24 cellular contexts compared by ENCODE assay signal in the genomic region with DNA sequence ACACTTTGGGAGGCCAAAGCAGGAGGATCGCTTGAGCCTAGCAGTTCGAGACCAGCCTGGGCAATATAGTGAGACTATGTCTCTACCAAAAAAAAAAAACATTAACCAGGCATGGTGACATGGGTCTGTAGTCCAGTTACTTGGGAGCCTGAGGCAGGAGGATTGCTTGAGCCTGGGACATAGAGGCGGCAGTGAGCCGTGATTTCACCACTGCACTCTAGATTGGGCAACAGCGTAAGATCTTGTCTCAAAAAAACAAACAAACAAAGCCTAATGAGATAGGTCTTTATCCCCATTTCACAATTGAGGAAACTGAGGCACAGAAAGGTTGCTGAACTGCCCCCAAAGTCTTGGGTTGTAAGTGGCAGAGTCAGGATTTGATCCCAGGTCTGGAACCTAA.
"Had no signal": no experiment of that assay in that cellular context is flagged by ENCODE, and none has a peak within 500 bp of the region (broad histone marks: within the 10 kb centered on the region; RNA-seq: fewer than 3 reads in every experiment).

No MANE protein-coding gene starts in this region.

- H3K27ac Mint-ChIP-seq: activated naive CD4-positive, alpha-beta T cell treated with anti-CD3 and anti-CD28 coated beads, Interleukin-2, amount 10 ng/mL, durations not matched to agents 7 days and 5 days; mesothelial cell of epicardium; nephron; stimulated activated memory B cell treated with anti-CD40 and anti-IgM and Interleukin-4, amounts not matched to agents 10 μg/mL and 1 μg/mL and 100 μg/mL, for 72 hours; T-cell; T-helper 2 cell treated with Interferon-gamma antibody and Interleukin-4, amounts not matched to agents 5 μg/mL and 100 μg/mL, for 36 hours had no signal

- H3K27me3 Mint-ChIP-seq: activated naive CD4-positive, alpha-beta T cell treated with anti-CD3 and anti-CD28 coated beads, Interleukin-2, amount 10 ng/mL, durations not matched to agents 7 days and 5 days; stimulated activated memory B cell treated with anti-CD40 and anti-IgM and Interleukin-4, amounts not matched to agents 10 μg/mL and 1 μg/mL and 100 μg/mL, for 72 hours had no signal

- H3K4me1 Mint-ChIP-seq: nephron had no signal

- H3K4me3 Mint-ChIP-seq: activated naive CD4-positive, alpha-beta T cell treated with anti-CD3 and anti-CD28 coated beads, Interleukin-2, amount 10 ng/mL, durations not matched to agents 7 days and 5 days; activated naive CD8-positive, alpha-beta T cell treated with anti-CD3 and anti-CD28 coated beads, Interleukin-2, amount 50 U/mL, for 24 hours; mesothelial cell of epicardium; nephron; stimulated activated memory B cell treated with anti-CD40 and anti-IgM and Interleukin-4, amounts not matched to agents 10 μg/mL and 1 μg/mL and 100 μg/mL, for 72 hours; T-cell; T-helper 2 cell treated with Interferon-gamma antibody and Interleukin-4, amounts not matched to agents 5 μg/mL and 100 μg/mL, for 36 hours had no signal

- H3K9me3 ChIP-seq: heart left ventricle, lower lobe of right lung, neutrophil, pancreas, psoas muscle, right atrium auricular region, stomach, transverse colon, uterus had no signal

- H3K36me3 ChIP-seq: cardiac muscle cell, heart left ventricle, lower lobe of right lung, neutrophil, pancreas, right atrium auricular region, stomach, transverse colon, uterus had no signal

- H3K4me3 ChIP-seq: cardiac muscle cell, heart left ventricle, lower lobe of right lung, pancreas, psoas muscle, right atrium auricular region, stomach, transverse colon, uterus had no signal

- H3K9me3 Mint-ChIP-seq: activated naive CD4-positive, alpha-beta T cell treated with anti-CD3 and anti-CD28 coated beads, Interleukin-2, amount 10 ng/mL, durations not matched to agents 7 days and 5 days; activated naive CD8-positive, alpha-beta T cell treated with anti-CD3 and anti-CD28 coated beads, Interleukin-2, amount 50 U/mL, for 24 hours; mesothelial cell of epicardium; nephron; stimulated activated memory B cell treated with anti-CD40 and anti-IgM and Interleukin-4, amounts not matched to agents 10 μg/mL and 1 μg/mL and 100 μg/mL, for 72 hours; T-cell; T-helper 2 cell treated with Interferon-gamma antibody and Interleukin-4, amounts not matched to agents 5 μg/mL and 100 μg/mL, for 36 hours had no signal

- ATAC-seq: heart left ventricle; left lobe of liver; pancreas; psoas muscle; stimulated activated memory B cell treated with anti-CD40 and anti-IgM and Interleukin-4, amounts not matched to agents 10 μg/mL and 1 μg/mL and 100 μg/mL, for 72 hours had no signal

- H3K4me1 ChIP-seq: pancreas, right atrium auricular region, stomach, uterus had no signal

- H3K36me3 Mint-ChIP-seq: activated naive CD4-positive, alpha-beta T cell treated with anti-CD3 and anti-CD28 coated beads, Interleukin-2, amount 10 ng/mL, durations not matched to agents 7 days and 5 days; mesothelial cell of epicardium; stimulated activated memory B cell treated with anti-CD40 and anti-IgM and Interleukin-4, amounts not matched to agents 10 μg/mL and 1 μg/mL and 100 μg/mL, for 72 hours; T-cell had no signal

- H3K27ac ChIP-seq: cardiac muscle cell, heart left ventricle, lower lobe of right lung, neutrophil, pancreas, psoas muscle, right atrium auricular region, stomach, transverse colon, uterus had no signal

- H3K27me3 ChIP-seq: cardiac muscle cell, heart left ventricle, neutrophil, pancreas, right atrium auricular region, stomach, transverse colon, uterus had no signal

- DNase-seq: activated CD4-positive, alpha-beta T cell treated with anti-CD3 and anti-CD28 coated beads, Interleukin-2, amount 50 U/mL, for 48 hours; activated CD8-positive, alpha-beta memory T cell treated with anti-CD3 and anti-CD28 coated beads, Interleukin-2, amount 50 U/mL, for 48 hours; activated effector memory CD4-positive, alpha-beta T cell treated with anti-CD3 and anti-CD28 coated beads, Interleukin-2, amount 50 U/mL, for 16 hours; activated naive CD4-positive, alpha-beta T cell treated with anti-CD3 and anti-CD28 coated beads, Interleukin-2, amount 10 ng/mL, durations not matched to agents 7 days and 5 days; activated naive CD8-positive, alpha-beta T cell treated with anti-CD3 and anti-CD28 coated beads, Interleukin-2, amount 50 U/mL, for 24 hours; activated T-cell treated with anti-CD3 and anti-CD28 coated beads, Interleukin-2, amount 50 U/mL, for 48 hours; heart left ventricle; lower lobe of right lung; pancreas; psoas muscle; stimulated activated CD4-positive, alpha-beta T cell treated with anti-CD3 and anti-CD28 coated beads, Interleukin-1b, Interleukin-23, amount 100 ng/mL, for 48 hours; stomach; T-cell; transverse colon; uterus had no signal

- FAIRE-seq: pancreas, TTC549 had no signal
